Comparison of ENCODE assay signal across 12 cellular contexts in the genomic region with DNA sequence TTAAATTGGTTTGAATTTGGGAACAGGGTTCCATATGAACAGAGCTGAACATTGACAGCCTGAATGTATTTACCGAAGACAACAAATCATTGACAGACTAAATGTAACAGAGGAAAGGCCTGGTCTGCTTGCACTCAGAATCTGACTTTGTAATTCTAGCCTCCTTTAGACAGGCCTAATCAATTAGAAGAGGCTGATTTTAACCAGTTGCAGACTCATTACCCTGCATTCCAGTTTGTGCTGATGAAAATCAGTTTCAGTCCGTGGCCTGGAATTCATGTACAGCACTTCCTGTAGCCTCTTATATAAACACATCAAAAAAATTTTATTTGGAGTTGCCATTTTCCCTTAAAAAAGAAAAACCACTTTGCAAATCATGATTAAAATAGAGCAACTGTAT.
DNase-seq lines count a peak whose midpoint lies in the region; TF ChIP-seq lines count a peak whose summit lies in the region.
"Had no signal": no experiment of that assay in that cellular context is flagged by ENCODE, and none has a peak within 500 bp of the region (broad histone marks: within the 10 kb centered on the region; RNA-seq: fewer than 3 reads in every experiment).

No MANE protein-coding gene starts in this region.

- no peaks in the 10 kb centered on the region for H3K9me3 ChIP-seq in adipocyte (ENCODE audit: control insufficient read depth, low read length)
- H3K9me3 ChIP-seq: BLaER1 had no signal

- H3K36me3 ChIP-seq in adipocyte (ENCODE audit: control insufficient read depth, insufficient read depth, low read length, severe bottlenecking), result peaks cover 6% of the 10 kb centered on the region

- no peak overlapping the region for H3K4me3 ChIP-seq in adipocyte (ENCODE audit: low read length)
- H3K4me3 ChIP-seq in foreskin fibroblast (ENCODE audit: low read depth in 1 of 2, low read length in 2 of 2), result no peak overlapping the region
- H3K4me3 ChIP-seq: BLaER1 had no signal

- H3K4me1 Mint-ChIP-seq in HFFc6 (ENCODE audit: low read depth) (peaks cover 34% of the 10 kb centered on the region), type B pancreatic cell (ENCODE audit: unreplicated experiment) (peaks cover 45% of the 10 kb centered on the region), Calu3 (ENCODE audit: low read depth, unreplicated experiment) (peaks cover 9% of the 10 kb centered on the region)

- no peak for TF ChIP-seq CTCF in HFFc6 (IDR thresholded peaks at IDR 0.05)
- no peak for TF ChIP-seq CTCF in foreskin fibroblast (IDR thresholded peaks at IDR 0.05; ENCODE audit: low read depth, low read length)
- TF ChIP-seq CTCF in type B pancreatic cell (conservative IDR thresholded peaks at IDR 0.05), result no peak
- TF ChIP-seq CTCF in Calu3 (IDR thresholded peaks at IDR 0.05; ENCODE audit: unreplicated experiment), result no peak

- intact Hi-C loops in Calu3 (cut with micrococcal nuclease; ENCODE audit: unreplicated experiment), result no loop called here

- BruUV-seq in Calu3 (replicated peaks; lab: Mats Ljungman, UMichigan), result no TSS peak

- CTCF ChIA-PET in Calu3 (lab: Charles Lee), result no interaction called here

- H3K36me3 Mint-ChIP-seq in HFFc6 (ENCODE audit: low read depth), result peaks cover 31% of the 10 kb centered on the region
- H3K36me3 Mint-ChIP-seq in type B pancreatic cell, result peaks cover 27% of the 10 kb centered on the region
- H3K36me3 Mint-ChIP-seq in Calu3 (ENCODE audit: insufficient read depth, unreplicated experiment), result no peaks in the 10 kb centered on the region

- no peaks in the 10 kb centered on the region for H3K9me3 Mint-ChIP-seq in HFFc6
- H3K9me3 Mint-ChIP-seq in type B pancreatic cell, result peaks cover 11% of the 10 kb centered on the region
- H3K9me3 Mint-ChIP-seq in Calu3 (ENCODE audit: low read depth, unreplicated experiment), result no peaks in the 10 kb centered on the region

- no peaks in the 10 kb centered on the region for H3K27me3 ChIP-seq in adipocyte (replicated peaks; ENCODE audit: control insufficient read depth, insufficient read depth, low read length)
- H3K27me3 ChIP-seq: BLaER1 had no signal

- H3K27ac Mint-ChIP-seq in HFFc6 (no peak overlapping the region), type B pancreatic cell (no peak overlapping the region), Calu3 (ENCODE audit: unreplicated experiment) (no peak overlapping the region)

- no peak overlapping the region for H3K9ac ChIP-seq in adipocyte (ENCODE audit: low read length)
- H3K9ac ChIP-seq: BLaER1 had no signal

- H3K27me3 Mint-ChIP-seq in HFFc6 (ENCODE audit: insufficient read depth) (peaks cover 10% of the 10 kb centered on the region), type B pancreatic cell (no peaks in the 10 kb centered on the region), Calu3 (ENCODE audit: unreplicated experiment) (no peaks in the 10 kb centered on the region)

- DNase-seq in HFFc6, result no peak
- peak; percentile 57 for DNase-seq in adipocyte (ENCODE audit: low read depth)
- DNase-seq in foreskin fibroblast, result peak; percentile 39 to 70
- no peak for DNase-seq in type B pancreatic cell (ENCODE audit: extremely low spot score, unreplicated experiment)
- no peak for DNase-seq in H4 (ENCODE audit: low spot score)
- DNase-seq in stimulated activated CD4-positive, alpha-beta T cell treated with anti-CD3 and anti-CD28 coated beads, Interleukin-1b, Interleukin-23, amount 100 ng/mL, for 48 hours, result no peak
- DNase-seq in Calu3, result no peak
- DNase-seq: KBM-7, NCI-H1048, NCI-H146, NCI-H748 treated with DMSO at 0.1 percent for 48 hours had no signal

- peak overlapping the region; percentile 33 for H3K4me3 Mint-ChIP-seq in HFFc6
- H3K4me3 Mint-ChIP-seq in type B pancreatic cell, result peak overlapping the region; percentile 5
- H3K4me3 Mint-ChIP-seq in Calu3 (ENCODE audit: low read depth, unreplicated experiment), result no peak overlapping the region

- H3K4me1 ChIP-seq in adipocyte (ENCODE audit: control insufficient read depth, insufficient read depth, low read length), result peaks cover 13% of the 10 kb centered on the region

Comparison
In these comparisons a context has a peak if more than half of its experiments do, and no peak if none do; other contexts are left out.
1. DNase-seq: peak in adipocyte (single experiment) and foreskin fibroblast (2 of 2); none in HFFc6 (single experiment), type B pancreatic cell (single experiment), H4 (single experiment), stimulated activated CD4-positive, alpha-beta T cell treated with anti-CD3 and anti-CD28 coated beads, Interleukin-1b, Interleukin-23, amount 100 ng/mL, for 48 hours (single experiment) and Calu3 (single experiment).